In genomic region chr9:104863180-104863883, GRCh38 we compare ENCODE assay signal across 8 cellular contexts.
DNase-seq lines count a peak whose midpoint lies in the region; ATAC-seq and TF ChIP-seq lines count a peak whose summit lies in the region.

No MANE protein-coding gene starts in this region.

- H3K27ac ChIP-seq in esophagus squamous epithelium (peak overlapping the region in 3 of 4 donors; percentile 37 to 56 (median 38)), testis (no peak overlapping the region)
- H3K27ac ChIP-seq in naive thymus-derived CD4-positive, alpha-beta T cell (ENCODE audit: low read depth, low read length) = no peak overlapping the region

- 21 to 24% methylated on average over 4 of the region's 4 CpGs for WGBS in esophagus squamous epithelium, 2 donors
- WGBS in testis, 2 donors = 43 to 45% methylated on average over 4 of the region's 4 CpGs

- no peak overlapping the region for H3K4me3 Mint-ChIP-seq in activated CD8-positive, alpha-beta T cell treated with anti-CD3 and anti-CD28 coated beads, Interleukin-2, amount 10 ng/mL, durations not matched to agents 7 days and 5 days
- H3K4me3 Mint-ChIP-seq in naive thymus-derived CD4-positive, alpha-beta T cell = no peak overlapping the region

- no peaks in the 10 kb centered on the region for H3K27me3 Mint-ChIP-seq in activated CD8-positive, alpha-beta T cell treated with anti-CD3 and anti-CD28 coated beads, Interleukin-2, amount 10 ng/mL, durations not matched to agents 7 days and 5 days (ENCODE audit: low read depth)
- H3K27me3 Mint-ChIP-seq in naive thymus-derived CD4-positive, alpha-beta T cell = no peaks in the 10 kb centered on the region

- H3K27me3 ChIP-seq in esophagus squamous epithelium (no peaks in the 10 kb centered on the region), testis (no peaks in the 10 kb centered on the region)
- H3K27me3 ChIP-seq in naive thymus-derived CD4-positive, alpha-beta T cell (ENCODE audit: control insufficient read depth in 2 of 2, insufficient read depth in 2 of 2, low read length in 2 of 2) = no peaks in the 10 kb centered on the region

- H3K4me1 Mint-ChIP-seq in activated CD8-positive, alpha-beta T cell treated with anti-CD3 and anti-CD28 coated beads, Interleukin-2, amount 10 ng/mL, durations not matched to agents 7 days and 5 days (ENCODE audit: low read depth) = no peaks in the 10 kb centered on the region
- H3K4me1 Mint-ChIP-seq in naive thymus-derived CD4-positive, alpha-beta T cell = peaks cover 0 to 18% (median 7%) of the 10 kb centered on the region in 7 donors

- H3K36me3 ChIP-seq in esophagus squamous epithelium = peaks cover 0 to 39% (median 0%) of the 10 kb centered on the region in 3 donors
- H3K36me3 ChIP-seq in naive thymus-derived CD4-positive, alpha-beta T cell (ENCODE audit: control insufficient read depth in 2 of 3, insufficient read depth in 3 of 3, low read length in 3 of 3) = peaks cover 0 to 16% (median 0%) of the 10 kb centered on the region in 3 experiments
- H3K36me3 ChIP-seq in testis (ENCODE audit: low read depth, missing control alignments) = no peaks in the 10 kb centered on the region

- H3K9me3 ChIP-seq in esophagus squamous epithelium (no peaks in the 10 kb centered on the region), testis (no peaks in the 10 kb centered on the region)
- H3K9me3 ChIP-seq in naive thymus-derived CD4-positive, alpha-beta T cell (ENCODE audit: control insufficient read depth in 2 of 3, low read length in 3 of 3) = no peaks in the 10 kb centered on the region

- H3K4me1 ChIP-seq in esophagus squamous epithelium = peaks cover 19 to 71% (median 37%) of the 10 kb centered on the region in 3 donors
- no peaks in the 10 kb centered on the region for H3K4me1 ChIP-seq in naive thymus-derived CD4-positive, alpha-beta T cell (ENCODE audit: control insufficient read depth in 2 of 2, insufficient read depth in 2 of 2, low read length in 2 of 2)
- H3K4me1 ChIP-seq in testis = peaks cover 27% of the 10 kb centered on the region

- H3K36me3 Mint-ChIP-seq in activated CD8-positive, alpha-beta T cell treated with anti-CD3 and anti-CD28 coated beads, Interleukin-2, amount 10 ng/mL, durations not matched to agents 7 days and 5 days (ENCODE audit: low read depth) = no peaks in the 10 kb centered on the region
- H3K36me3 Mint-ChIP-seq in naive thymus-derived CD4-positive, alpha-beta T cell = peaks cover 0 to 18% (median 5%) of the 10 kb centered on the region in 5 donors

- TF ChIP-seq CTCF in esophagus squamous epithelium (IDR thresholded peaks at IDR 0.05) (peak; percentile 55 to 86 (median 78)), testis (IDR thresholded peaks at IDR 0.05) (peak; percentile 37 to 74 (median 71))

- ATAC-seq in GM19463 (IDR thresholded peaks at IDR 0.05; ENCODE audit: unreplicated experiment) (peak; percentile 82), HG03565 (IDR thresholded peaks at IDR 0.05; ENCODE audit: unreplicated experiment) (peak; percentile 79)
- ATAC-seq in activated CD8-positive, alpha-beta T cell treated with anti-CD3 and anti-CD28 coated beads, Interleukin-2, amount 10 ng/mL, durations not matched to agents 7 days and 5 days = peak; percentile 92
- peak; percentile 80 for ATAC-seq in naive thymus-derived CD4-positive, alpha-beta T cell

- TF ChIP-seq POLR2A in esophagus squamous epithelium (IDR thresholded peaks at IDR 0.05) = no peak
- TF ChIP-seq POLR2A in testis (IDR thresholded peaks at IDR 0.05) = no peak

- H3K4me3 ChIP-seq in esophagus squamous epithelium (no peak overlapping the region), testis (no peak overlapping the region)
- H3K4me3 ChIP-seq in naive thymus-derived CD4-positive, alpha-beta T cell (ENCODE audit: low read length) = no peak overlapping the region

- no peak overlapping the region for H3K27ac Mint-ChIP-seq in activated CD8-positive, alpha-beta T cell treated with anti-CD3 and anti-CD28 coated beads, Interleukin-2, amount 10 ng/mL, durations not matched to agents 7 days and 5 days
- peak overlapping the region in 2 of 9 donors; percentile 2 to 62 for H3K27ac Mint-ChIP-seq in naive thymus-derived CD4-positive, alpha-beta T cell

- intact Hi-C loops in esophagus squamous epithelium (cut with DNase I) (loop anchor here (10.0 kb wide), 1 partner anchor 61 kb away; the partner anchor contains the start of gene ABCA1), testis (cut with DNase I; ENCODE audit: low total_unique reads) (loop anchor here (10.0 kb wide), 1 partner anchor 61 kb away; the partner anchor contains the start of gene ABCA1)
- intact Hi-C loops in naive thymus-derived CD4-positive, alpha-beta T cell (cut with micrococcal nuclease) = loop anchor here (1.0 to 5.0 kb wide), 6 partner anchors 63 to 552 kb away; no protein-coding TSS in a partner anchor

- POLR2A ChIA-PET in activated CD8-positive, alpha-beta T cell treated with anti-CD3 and anti-CD28 coated beads, Interleukin-2, amount 10 ng/mL, durations not matched to agents 7 days and 5 days (lab: Charles Lee) = no interaction called here
- POLR2A ChIA-PET in naive thymus-derived CD4-positive, alpha-beta T cell (lab: Charles Lee) = interaction anchor here (1.0 kb wide), 1 partner anchor 296 kb away, joined by 3 read pairs; no protein-coding TSS in a partner anchor

- CTCF ChIA-PET in activated CD8-positive, alpha-beta T cell treated with anti-CD3 and anti-CD28 coated beads, Interleukin-2, amount 10 ng/mL, durations not matched to agents 7 days and 5 days (lab: Charles Lee) = interaction anchor here (0.6 to 2.1 kb wide), 30 partner anchors 10 to 554 kb away, joined by 3 to 20 read pairs (median 4); partner anchors contain the start of genes ABCA1 and SLC44A1
- CTCF ChIA-PET in naive thymus-derived CD4-positive, alpha-beta T cell (lab: Charles Lee) = interaction anchor here (0.6 to 5.3 kb wide), 17 partner anchors 8 to 554 kb away, joined by 3 to 44 read pairs (median 3); no protein-coding TSS in a partner anchor

- peak; percentile 83 for DNase-seq in DMS 273 (lab: John Stamatoyannopoulos, UW; ENCODE audit: unreplicated experiment)
- DNase-seq in NCI-H526 treated with DMSO at 0.1 percent for 48 hours (lab: John Stamatoyannopoulos, UW) = peak; percentile 57
- DNase-seq in activated CD8-positive, alpha-beta T cell treated with anti-CD3 and anti-CD28 coated beads, Interleukin-2, amount 10 ng/mL, durations not matched to agents 7 days and 5 days = peak; percentile 58
- no peak for DNase-seq in esophagus squamous epithelium (lab: John Stamatoyannopoulos, UW)
- peak in 8 of 9 donors; percentile 25 to 69 (median 57) for DNase-seq in naive thymus-derived CD4-positive, alpha-beta T cell
- peak; percentile 58 for DNase-seq in testis

- no peaks in the 10 kb centered on the region for H3K9me3 Mint-ChIP-seq in activated CD8-positive, alpha-beta T cell treated with anti-CD3 and anti-CD28 coated beads, Interleukin-2, amount 10 ng/mL, durations not matched to agents 7 days and 5 days (ENCODE audit: insufficient read depth)
- no peaks in the 10 kb centered on the region for H3K9me3 Mint-ChIP-seq in naive thymus-derived CD4-positive, alpha-beta T cell

Comparison
In these comparisons a context has a peak if more than half of its experiments do, and no peak if none do; other contexts are left out.
1. H3K27ac ChIP-seq: peak in esophagus squamous epithelium (3 of 4); none in naive thymus-derived CD4-positive, alpha-beta T cell (single experiment) and testis (0 of 2).
2. Peak in every context shown above with its lines, with median percentiles within 50 percentile points of each other: ATAC-seq.